7 cellular contexts compared by ENCODE assay signal in the genomic region with DNA sequence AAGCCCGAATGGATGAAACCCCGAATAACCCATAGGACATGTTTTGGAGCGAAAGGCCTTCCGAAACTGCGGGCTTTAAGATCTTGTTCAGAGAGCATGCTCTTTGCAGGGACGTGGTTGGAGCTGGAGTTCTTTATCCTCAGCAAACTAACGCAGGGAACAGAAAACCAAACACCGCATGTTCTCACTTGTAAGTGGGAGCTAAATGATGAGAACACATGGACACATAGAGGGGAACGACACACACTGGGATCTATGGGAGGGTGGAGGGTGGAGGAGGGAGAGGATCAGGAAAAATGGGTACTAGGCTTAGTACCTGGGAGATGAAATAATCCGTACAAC.
DNase-seq lines count a peak whose midpoint lies in the region; ATAC-seq, FAIRE-seq and TF ChIP-seq lines count a peak whose summit lies in the region.

No MANE protein-coding gene starts in this region.

- peaks cover 3% of the 10 kb centered on the region for H3K4me1 ChIP-seq in lower lobe of right lung
- peaks cover 0 to 10% (median 0%) of the 10 kb centered on the region in 4 donors for H3K4me1 ChIP-seq in transverse colon

- intact Hi-C loops in lower lobe of right lung (cut with DNase I): no loop called here
- intact Hi-C loops in transverse colon (cut with DNase I; ENCODE audit: low total_unique reads): no loop called here

- TF ChIP-seq POLR2A in transverse colon (IDR thresholded peaks at IDR 0.05): no peak

- DNase-seq in MV-4-11 (lab: John Stamatoyannopoulos, UW) (peak; percentile 47), bronchial epithelial cell (ENCODE audit: low read depth) (peak; percentile 30), lower lobe of right lung (no peak), transverse colon (no peak), GOT3 (lab: John Stamatoyannopoulos, UW) (no peak)

- H3K4me3 ChIP-seq in bronchial epithelial cell (ENCODE audit: low read depth, low read length): peak overlapping the region; percentile 71
- peak overlapping the region; percentile 73 for H3K4me3 ChIP-seq in lower lobe of right lung
- peak overlapping the region; percentile 53 to 75 (median 67) for H3K4me3 ChIP-seq in transverse colon

- H3K36me3 ChIP-seq in bronchial epithelial cell (ENCODE audit: control insufficient read depth, insufficient read depth, low read length) (no peaks in the 10 kb centered on the region), lower lobe of right lung (no peaks in the 10 kb centered on the region), transverse colon (no peaks in the 10 kb centered on the region)

- TF ChIP-seq EP300 in transverse colon (IDR thresholded peaks at IDR 0.05; ENCODE audit: low read depth): no peak

- in situ Hi-C loops in transverse colon (cut with MboI; ENCODE audit: low pct_ligation_motif_present in 1 of 4, low pct_unique_long_range_greater_than_20kb in 1 of 4, low sequenced_read_pairs in 3 of 4): loop anchor here in 1 of 4 donors (25.0 kb wide), 2 partner anchors 221 to 646 kb away; a partner anchor contains a TSS

- TF ChIP-seq CTCF in bronchial epithelial cell (IDR thresholded peaks at IDR 0.05; ENCODE audit: insufficient read depth, low read length, severe bottlenecking) (no peak), lower lobe of right lung (IDR thresholded peaks at IDR 0.05) (no peak), transverse colon (IDR thresholded peaks at IDR 0.05) (peak in 1 of 5 experiments; percentile 0)

- no peak for FAIRE-seq in bronchial epithelial cell (lab: Jason Lieb, UNC)

- H3K27ac ChIP-seq in lower lobe of right lung: peak overlapping the region; percentile 88
- peak overlapping the region; percentile 87 to 95 (median 92) for H3K27ac ChIP-seq in transverse colon

- no peaks in the 10 kb centered on the region for H3K27me3 ChIP-seq in bronchial epithelial cell (ENCODE audit: control insufficient read depth, insufficient read depth, low read length)
- H3K27me3 ChIP-seq in lower lobe of right lung (ENCODE audit: low read depth): no peaks in the 10 kb centered on the region
- H3K27me3 ChIP-seq in transverse colon: no peaks in the 10 kb centered on the region

- ATAC-seq in GM19395 (IDR thresholded peaks at IDR 0.05; ENCODE audit: unreplicated experiment): peak; percentile 15
- ATAC-seq in lower lobe of right lung: peak in 1 of 2 donors; percentile 28
- no peak for ATAC-seq in HG03280 (IDR thresholded peaks at IDR 0.05; ENCODE audit: unreplicated experiment)

- no peaks in the 10 kb centered on the region for H3K9me3 ChIP-seq in lower lobe of right lung
- no peaks in the 10 kb centered on the region for H3K9me3 ChIP-seq in transverse colon

- WGBS in transverse colon (ENCODE audit: low coverage in 1 of 2), 2 donors: 6 to 9% methylated on average over 4 to 10 of the region's 10 CpGs

Comparison
In these comparisons a context has a peak if more than half of its experiments do, and no peak if none do; other contexts are left out.
1. DNase-seq: peak in MV-4-11 (single experiment) and bronchial epithelial cell (single experiment); none in lower lobe of right lung (single experiment), transverse colon (single experiment) and GOT3 (single experiment).
2. Peak in every context shown above with its lines, with median percentiles within 50 percentile points of each other: H3K4me3 ChIP-seq.